34 cellular contexts compared by ENCODE assay signal in genomic region chr2:197863744-197864143, GRCh38. TPM values are rescaled to one million over a fixed set of nuclear protein-coding genes. Genes with fewer than 3 reads are reported as not detected.
"Had no signal": no experiment of that assay in that cellular context is flagged by ENCODE, and none has a peak within 500 bp of the region (broad histone marks: within the 10 kb centered on the region; RNA-seq: fewer than 3 reads in every experiment).

No MANE protein-coding gene starts in this region.

- FAIRE-seq: bronchial epithelial cell, TTC549 had no signal

- H3K27ac ChIP-seq: ascending aorta, cardiac muscle cell, VCaP had no signal

- H3K36me3 Mint-ChIP-seq: activated CD4-positive, alpha-beta memory T cell treated with anti-CD3 and anti-CD28 coated beads for 36 hours; activated naive CD4-positive, alpha-beta T cell treated with anti-CD3 and anti-CD28 coated beads, Interleukin-2, amount 10 ng/mL, durations not matched to agents 7 days and 5 days; brain had no signal

- H3K4me1 Mint-ChIP-seq: activated B cell treated with CpG ODN at 0.5 μM for 24 hours; activated naive CD8-positive, alpha-beta T cell treated with anti-CD3 and anti-CD28 coated beads, Interleukin-2, amount 10 ng/mL, durations not matched to agents 7 days and 5 days had no signal

- H3K4me3 Mint-ChIP-seq: activated B cell treated with CpG ODN at 0.5 μM for 24 hours; activated CD4-positive, alpha-beta memory T cell treated with anti-CD3 and anti-CD28 coated beads for 36 hours; activated CD4-positive, alpha-beta T cell treated with anti-CD3 and anti-CD28 coated beads, Interleukin-2, amount 10 ng/mL, durations not matched to agents 24 days and 14 days; activated CD8-positive, alpha-beta T cell treated with anti-CD3 and anti-CD28 coated beads for 36 hours; activated naive CD4-positive, alpha-beta T cell treated with anti-CD3 and anti-CD28 coated beads, Interleukin-2, amount 10 ng/mL, durations not matched to agents 7 days and 5 days; activated naive CD8-positive, alpha-beta T cell; activated naive CD8-positive, alpha-beta T cell treated with anti-CD3 and anti-CD28 coated beads, Interleukin-2, amount 10 ng/mL, durations not matched to agents 7 days and 5 days; activated naive CD8-positive, alpha-beta T cell treated with anti-CD3 and anti-CD28 coated beads, Interleukin-2, amount 50 U/mL, for 24 hours; activated T-cell treated with anti-CD3 and anti-CD28 coated beads, Interleukin-2, amount 50 U/mL, for 4 hours; activated T-cell treated with anti-CD3 and anti-CD28 coated beads, Interleukin-2, amount 50 U/mL, for 72 hours; activated T-helper 1 cell treated with anti-CD3 and anti-CD28 coated beads, Interleukin-12 subunit alpha, Interleukin-12 subunit beta, Interleukin-2, Interleukin-4 antibody, amounts not matched to agents 30 ng/mL and 10 ng/mL and 1 ng/mL, durations not matched to agents 14 hours and 24 hours and 36 hours; brain; T-cell; T-helper 2 cell treated with Interferon-gamma antibody and Interleukin-4, amounts not matched to agents 5 μg/mL and 100 μg/mL, for 36 hours had no signal

- H3K4me3 ChIP-seq: ascending aorta, cardiac muscle cell had no signal

- H3K27me3 Mint-ChIP-seq: activated B cell treated with CpG ODN at 0.5 μM for 24 hours; activated CD4-positive, alpha-beta memory T cell treated with anti-CD3 and anti-CD28 coated beads for 36 hours; activated CD4-positive, alpha-beta T cell treated with anti-CD3 and anti-CD28 coated beads, Interleukin-2, amount 10 ng/mL, durations not matched to agents 24 days and 14 days; activated CD8-positive, alpha-beta T cell treated with anti-CD3 and anti-CD28 coated beads for 36 hours; activated naive CD4-positive, alpha-beta T cell treated with anti-CD3 and anti-CD28 coated beads, Interleukin-2, amount 10 ng/mL, durations not matched to agents 7 days and 5 days; activated naive CD8-positive, alpha-beta T cell; activated naive CD8-positive, alpha-beta T cell treated with anti-CD3 and anti-CD28 coated beads, Interleukin-2, amount 10 ng/mL, durations not matched to agents 7 days and 5 days; activated naive CD8-positive, alpha-beta T cell treated with anti-CD3 and anti-CD28 coated beads, Interleukin-2, amount 50 U/mL, for 24 hours; brain; T-cell had no signal

- ATAC-seq: activated CD8-positive, alpha-beta T cell treated with anti-CD3 and anti-CD28 coated beads for 36 hours; activated naive CD8-positive, alpha-beta T cell treated with anti-CD3 and anti-CD28 coated beads, Interleukin-2, amount 50 U/mL, for 24 hours; activated T-cell treated with anti-CD3 and anti-CD28 coated beads, Interleukin-2, amount 50 U/mL, for 4 hours; activated T-cell treated with anti-CD3 and anti-CD28 coated beads, Interleukin-2, amount 50 U/mL, for 72 hours; T-cell had no signal

- H3K9me3 Mint-ChIP-seq: activated B cell treated with CpG ODN at 0.5 μM for 24 hours; activated naive CD8-positive, alpha-beta T cell treated with anti-CD3 and anti-CD28 coated beads, Interleukin-2, amount 10 ng/mL, durations not matched to agents 7 days and 5 days; activated naive CD8-positive, alpha-beta T cell treated with anti-CD3 and anti-CD28 coated beads, Interleukin-2, amount 50 U/mL, for 24 hours; activated T-cell treated with anti-CD3 and anti-CD28 coated beads, Interleukin-2, amount 50 U/mL, for 72 hours had no signal

- H3K27me3 ChIP-seq: ascending aorta, cardiac muscle cell had no signal

- DNase-seq: activated B cell treated with CpG ODN at 0.5 μM for 24 hours; activated CD4-positive, alpha-beta memory T cell treated with anti-CD3 and anti-CD28 coated beads for 36 hours; activated CD4-positive, alpha-beta T cell treated with anti-CD3 and anti-CD28 coated beads for 4 hours; activated CD4-positive, alpha-beta T cell treated with anti-CD3 and anti-CD28 coated beads, Interleukin-2, amount 10 ng/mL, durations not matched to agents 24 days and 14 days; activated CD4-positive, alpha-beta T cell treated with anti-CD3 and anti-CD28 coated beads, Interleukin-2, amount 50 U/mL, for 1 hour; activated CD4-positive, alpha-beta T cell treated with anti-CD3 and anti-CD28 coated beads, Interleukin-2, amount 50 U/mL, for 4 hours; activated CD8-positive, alpha-beta memory T cell treated with anti-CD3 and anti-CD28 coated beads, Interleukin-2, amount 50 U/mL, for 4 hours; activated CD8-positive, alpha-beta T cell treated with anti-CD3 and anti-CD28 coated beads for 36 hours; activated effector memory CD4-positive, alpha-beta T cell treated with Interleukin-2 at 50 U/mL for 16 hours; activated gamma-delta T cell; activated naive CD4-positive, alpha-beta T cell treated with anti-CD3 and anti-CD28 coated beads, Interleukin-2, amount 10 ng/mL, durations not matched to agents 7 days and 5 days; activated naive CD4-positive, alpha-beta T cell treated with Interleukin-2 at 50 U/mL for 16 hours; activated naive CD8-positive, alpha-beta T cell treated with anti-CD3 and anti-CD28 coated beads, Interleukin-2, amount 10 ng/mL, durations not matched to agents 7 days and 5 days; activated naive CD8-positive, alpha-beta T cell treated with anti-CD3 and anti-CD28 coated beads, Interleukin-2, amount 50 U/mL, for 24 hours; activated T-cell treated with anti-CD3 and anti-CD28 coated beads for 4 hours; activated T-cell treated with anti-CD3 and anti-CD28 coated beads, Interleukin-2, amount 50 U/mL, for 1 hour; activated T-cell treated with anti-CD3 and anti-CD28 coated beads, Interleukin-2, amount 50 U/mL, for 4 hours; activated T-cell treated with anti-CD3 and anti-CD28 coated beads, Interleukin-2, amount 50 U/mL, for 72 hours; amygdala; anterior cingulate cortex; central memory CD4-positive, alpha-beta T cell; T-cell; T-helper 2 cell; T-helper 9 cell had no signal

- H3K27ac Mint-ChIP-seq: activated B cell treated with CpG ODN at 0.5 μM for 24 hours; activated CD4-positive, alpha-beta memory T cell treated with anti-CD3 and anti-CD28 coated beads for 36 hours; activated CD4-positive, alpha-beta T cell treated with anti-CD3 and anti-CD28 coated beads, Interleukin-2, amount 10 ng/mL, durations not matched to agents 24 days and 14 days; activated CD8-positive, alpha-beta T cell treated with anti-CD3 and anti-CD28 coated beads for 36 hours; activated naive CD4-positive, alpha-beta T cell treated with anti-CD3 and anti-CD28 coated beads, Interleukin-2, amount 10 ng/mL, durations not matched to agents 7 days and 5 days; activated naive CD8-positive, alpha-beta T cell; activated naive CD8-positive, alpha-beta T cell treated with anti-CD3 and anti-CD28 coated beads, Interleukin-2, amount 10 ng/mL, durations not matched to agents 7 days and 5 days; activated naive CD8-positive, alpha-beta T cell treated with anti-CD3 and anti-CD28 coated beads, Interleukin-2, amount 50 U/mL, for 24 hours; activated T-cell treated with anti-CD3 and anti-CD28 coated beads, Interleukin-2, amount 50 U/mL, for 72 hours; activated T-helper 1 cell treated with anti-CD3 and anti-CD28 coated beads, Interleukin-12 subunit alpha, Interleukin-12 subunit beta, Interleukin-2, Interleukin-4 antibody, amounts not matched to agents 30 ng/mL and 10 ng/mL and 1 ng/mL, durations not matched to agents 14 hours and 24 hours and 36 hours; activated T-helper 2 cell treated with anti-CD3 and anti-CD28 coated beads, Interferon-gamma antibody, Interleukin-2, Interleukin-4, amounts not matched to agents 10 μg/mL and 5 μg/mL and 100 μg/mL, durations not matched to agents 14 hours and 24 hours and 36 hours; brain; T-helper 2 cell treated with Interferon-gamma antibody and Interleukin-4, amounts not matched to agents 5 μg/mL and 100 μg/mL, for 36 hours had no signal

- H3K9me3 ChIP-seq: ascending aorta had no signal

- H3K36me3 ChIP-seq: ascending aorta, cardiac muscle cell had no signal

RNA-seq across cellular contexts. Expression of gene PLCL1, which starts 59.4 kb away (rescaled TPM):
- total RNA-seq: bronchial epithelial cell had no signal
